Comparison of ENCODE assay signal across 1 cellular context in the genomic region with DNA sequence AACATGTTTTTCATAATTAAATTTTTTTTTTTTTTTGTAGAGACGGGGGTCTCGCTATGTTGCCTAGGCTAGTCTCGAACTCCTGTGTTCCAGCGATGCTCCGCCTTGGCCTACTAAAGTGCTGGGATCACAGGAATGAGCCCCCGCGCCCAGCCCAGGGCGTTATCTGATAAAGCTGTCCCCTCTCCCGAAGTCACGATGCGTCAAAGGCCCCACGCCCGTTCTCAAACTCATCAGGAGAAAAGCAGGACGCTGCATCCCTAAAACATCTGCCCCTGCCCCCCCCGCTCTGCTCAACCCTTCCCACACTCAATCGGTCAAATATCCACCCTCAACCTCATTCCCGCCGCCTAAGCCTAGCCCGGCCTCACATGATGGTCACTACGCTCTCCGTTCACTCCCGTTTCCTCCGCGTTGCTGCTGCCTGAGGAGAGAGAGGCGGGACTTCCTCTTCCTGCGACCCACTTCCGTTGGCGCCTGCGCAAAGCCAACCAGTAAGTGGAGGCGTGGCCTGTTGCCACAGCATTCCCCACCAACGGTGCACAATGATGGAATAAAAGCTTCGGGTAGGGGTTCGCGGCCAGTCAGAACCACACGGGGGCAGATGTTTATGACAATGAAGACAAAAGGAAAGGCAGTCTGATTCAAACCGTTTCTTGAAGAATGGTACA.
TF ChIP-seq lines count a peak whose summit lies in the region.

A gene (minus strand): TSS at position 438 of the 671 bp plus-strand sequence. CDS start 65 bp downstream, at position 373.

TF ChIP-seq in HepG2, 621 proteins besides CTCF, POLR2A, EP300 and RAD21 (continued from another document and continues in another):
- TF ChIP-seq, protein P1, sequence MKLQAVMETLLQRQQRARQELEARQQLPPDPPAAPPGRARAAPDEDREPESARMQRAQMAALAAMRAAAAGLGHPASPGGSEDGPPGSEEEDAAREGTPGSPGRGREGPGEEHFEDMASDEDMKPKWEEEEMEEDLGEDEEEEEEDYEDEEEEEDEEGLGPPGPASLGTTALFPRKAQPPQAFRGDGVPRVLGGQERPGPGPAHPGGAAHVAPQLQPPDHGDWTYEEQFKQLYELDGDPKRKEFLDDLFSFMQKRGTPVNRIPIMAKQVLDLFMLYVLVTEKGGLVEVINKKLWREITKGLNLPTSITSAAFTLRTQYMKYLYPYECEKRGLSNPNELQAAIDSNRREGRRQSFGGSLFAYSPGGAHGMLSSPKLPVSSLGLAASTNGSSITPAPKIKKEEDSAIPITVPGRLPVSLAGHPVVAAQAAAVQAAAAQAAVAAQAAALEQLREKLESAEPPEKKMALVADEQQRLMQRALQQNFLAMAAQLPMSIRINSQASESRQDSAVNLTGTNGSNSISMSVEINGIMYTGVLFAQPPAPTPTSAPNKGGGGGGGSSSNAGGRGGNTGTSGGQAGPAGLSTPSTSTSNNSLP (IDR thresholded peaks at IDR 0.05; ENCODE audit: low read depth, low read length) = no peak
- TF ChIP-seq SSRP1 (CRISPR knock-in tag; IDR thresholded peaks at IDR 0.05) (no peak), GABPA (IDR thresholded peaks at IDR 0.05; ENCODE audit: low read depth, low read length) (peak; percentile 89), GABPA (CRISPR knock-in tag; IDR thresholded peaks at IDR 0.05; ENCODE audit: low read depth) (peak; percentile 97), NRL (CRISPR knock-in tag; IDR thresholded peaks at IDR 0.05; ENCODE audit: borderline replicate concordance) (no peak), ZFYVE20 (CRISPR knock-in tag; IDR thresholded peaks at IDR 0.05; ENCODE audit: borderline replicate concordance, low read depth) (no peak), FOXK1 (CRISPR knock-in tag; IDR thresholded peaks at IDR 0.05; ENCODE audit: borderline replicate concordance, low read depth) (peak; percentile 77; the same call in 1 of the 2 replicates), ZNF766 (CRISPR knock-in tag; IDR thresholded peaks at IDR 0.05; ENCODE audit: borderline replicate concordance) (no peak), WIZ (CRISPR knock-in tag; IDR thresholded peaks at IDR 0.05) (no peak), ZFP90 (CRISPR knock-in tag; IDR thresholded peaks at IDR 0.05; ENCODE audit: borderline replicate concordance) (no peak), MEIS1 (CRISPR knock-in tag; IDR thresholded peaks at IDR 0.05; ENCODE audit: borderline replicate concordance) (no peak), PHF5A (CRISPR knock-in tag; IDR thresholded peaks at IDR 0.05; ENCODE audit: low read depth, unreplicated experiment) (no peak), PHF8 (CRISPR knock-in tag; IDR thresholded peaks at IDR 0.05) (peak; percentile 84), FLYWCH1 (CRISPR knock-in tag; IDR thresholded peaks at IDR 0.05) (no peak), ZNF430 (CRISPR knock-in tag; IDR thresholded peaks at IDR 0.05) (no peak; the same call in 1 of the 2 replicates), SRY (CRISPR knock-in tag; IDR thresholded peaks at IDR 0.05) (0 out of 2 replicates have a peak, but pooled peaks have one; percentile 49), NCOR1 (IDR thresholded peaks at IDR 0.05; ENCODE audit: borderline replicate concordance, low read length) (no peak), HNRNPLL (IDR thresholded peaks at IDR 0.05; ENCODE audit: low read depth, low read length, poor library complexity, severe bottlenecking) (no peak), PPARG (CRISPR knock-in tag; conservative IDR thresholded peaks at IDR 0.05) (no peak), ZNF44 (CRISPR knock-in tag; IDR thresholded peaks at IDR 0.05) (no peak), MYNN (CRISPR knock-in tag; IDR thresholded peaks at IDR 0.05; ENCODE audit: low read depth) (peak; percentile 80; the same call in 1 of the 2 replicates), KDM6A (CRISPR knock-in tag; IDR thresholded peaks at IDR 0.05; ENCODE audit: low read depth) (no peak), SCMH1 (CRISPR knock-in tag; IDR thresholded peaks at IDR 0.05; ENCODE audit: borderline replicate concordance) (no peak), ZNF296 (CRISPR knock-in tag; conservative IDR thresholded peaks at IDR 0.05) (no peak), YEATS2 (CRISPR knock-in tag; IDR thresholded peaks at IDR 0.05; ENCODE audit: borderline replicate concordance) (peak; percentile 81), ZFP37 (CRISPR knock-in tag; IDR thresholded peaks at IDR 0.05; ENCODE audit: borderline replicate concordance) (no peak), ZFP62 (CRISPR knock-in tag; IDR thresholded peaks at IDR 0.05) (no peak), ZNF607 (CRISPR knock-in tag; IDR thresholded peaks at IDR 0.05; ENCODE audit: borderline replicate concordance) (peak; percentile 14; the same call in 1 of the 2 replicates), ELF1 (CRISPR knock-in tag; IDR thresholded peaks at IDR 0.05) (peak; percentile 61; the same call in 1 of the 2 replicates), ZBTB21 (CRISPR knock-in tag; IDR thresholded peaks at IDR 0.05) (no peak), ZFP36L2 (CRISPR knock-in tag; IDR thresholded peaks at IDR 0.05) (no peak), ZNF605 (CRISPR knock-in tag; IDR thresholded peaks at IDR 0.05) (0 out of 2 replicates have a peak, but pooled peaks have one; percentile 2), ZNF292 (CRISPR knock-in tag; IDR thresholded peaks at IDR 0.05; ENCODE audit: borderline replicate concordance, low read depth) (no peak), ZNF3 (CRISPR knock-in tag; IDR thresholded peaks at IDR 0.05) (no peak), ZSCAN22 (CRISPR knock-in tag; IDR thresholded peaks at IDR 0.05) (no peak)
- TF ChIP-seq, protein P2, sequence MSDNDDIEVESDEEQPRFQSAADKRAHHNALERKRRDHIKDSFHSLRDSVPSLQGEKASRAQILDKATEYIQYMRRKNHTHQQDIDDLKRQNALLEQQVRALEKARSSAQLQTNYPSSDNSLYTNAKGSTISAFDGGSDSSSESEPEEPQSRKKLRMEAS (IDR thresholded peaks at IDR 0.05) = peak; percentile 88
- TF ChIP-seq, protein P3, sequence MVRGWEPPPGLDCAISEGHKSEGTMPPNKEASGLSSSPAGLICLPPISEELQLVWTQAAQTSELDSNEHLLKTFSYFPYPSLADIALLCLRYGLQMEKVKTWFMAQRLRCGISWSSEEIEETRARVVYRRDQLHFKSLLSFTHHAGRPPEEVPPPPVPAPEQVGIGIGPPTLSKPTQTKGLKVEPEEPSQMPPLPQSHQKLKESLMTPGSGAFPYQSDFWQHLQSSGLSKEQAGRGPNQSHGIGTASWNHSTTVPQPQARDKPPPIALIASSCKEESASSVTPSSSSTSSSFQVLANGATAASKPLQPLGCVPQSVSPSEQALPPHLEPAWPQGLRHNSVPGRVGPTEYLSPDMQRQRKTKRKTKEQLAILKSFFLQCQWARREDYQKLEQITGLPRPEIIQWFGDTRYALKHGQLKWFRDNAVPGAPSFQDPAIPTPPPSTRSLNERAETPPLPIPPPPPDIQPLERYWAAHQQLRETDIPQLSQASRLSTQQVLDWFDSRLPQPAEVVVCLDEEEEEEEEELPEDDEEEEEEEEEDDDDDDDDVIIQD (CRISPR knock-in tag; IDR thresholded peaks at IDR 0.05; ENCODE audit: low read depth) = no peak
- TF ChIP-seq, protein P4, sequence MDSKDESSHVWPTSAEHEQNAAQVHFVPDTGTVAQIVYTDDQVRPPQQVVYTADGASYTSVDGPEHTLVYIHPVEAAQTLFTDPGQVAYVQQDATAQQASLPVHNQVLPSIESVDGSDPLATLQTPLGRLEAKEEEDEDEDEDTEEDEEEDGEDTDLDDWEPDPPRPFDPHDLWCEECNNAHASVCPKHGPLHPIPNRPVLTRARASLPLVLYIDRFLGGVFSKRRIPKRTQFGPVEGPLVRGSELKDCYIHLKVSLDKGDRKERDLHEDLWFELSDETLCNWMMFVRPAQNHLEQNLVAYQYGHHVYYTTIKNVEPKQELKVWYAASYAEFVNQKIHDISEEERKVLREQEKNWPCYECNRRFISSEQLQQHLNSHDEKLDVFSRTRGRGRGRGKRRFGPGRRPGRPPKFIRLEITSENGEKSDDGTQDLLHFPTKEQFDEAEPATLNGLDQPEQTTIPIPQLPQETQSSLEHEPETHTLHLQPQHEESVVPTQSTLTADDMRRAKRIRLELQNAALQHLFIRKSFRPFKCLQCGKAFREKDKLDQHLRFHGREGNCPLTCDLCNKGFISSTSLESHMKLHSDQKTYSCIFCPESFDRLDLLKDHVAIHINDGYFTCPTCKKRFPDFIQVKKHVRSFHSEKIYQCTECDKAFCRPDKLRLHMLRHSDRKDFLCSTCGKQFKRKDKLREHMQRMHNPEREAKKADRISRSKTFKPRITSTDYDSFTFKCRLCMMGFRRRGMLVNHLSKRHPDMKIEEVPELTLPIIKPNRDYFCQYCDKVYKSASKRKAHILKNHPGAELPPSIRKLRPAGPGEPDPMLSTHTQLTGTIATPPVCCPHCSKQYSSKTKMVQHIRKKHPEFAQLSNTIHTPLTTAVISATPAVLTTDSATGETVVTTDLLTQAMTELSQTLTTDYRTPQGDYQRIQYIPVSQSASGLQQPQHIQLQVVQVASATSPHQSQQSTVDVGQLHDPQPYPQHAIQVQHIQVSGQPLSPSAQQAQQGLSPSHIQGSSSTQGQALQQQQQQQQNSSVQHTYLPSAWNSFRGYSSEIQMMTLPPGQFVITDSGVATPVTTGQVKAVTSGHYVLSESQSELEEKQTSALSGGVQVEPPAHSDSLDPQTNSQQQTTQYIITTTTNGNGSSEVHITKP (CRISPR knock-in tag; IDR thresholded peaks at IDR 0.05; ENCODE audit: low read depth) = no peak
- TF ChIP-seq, protein P5, sequence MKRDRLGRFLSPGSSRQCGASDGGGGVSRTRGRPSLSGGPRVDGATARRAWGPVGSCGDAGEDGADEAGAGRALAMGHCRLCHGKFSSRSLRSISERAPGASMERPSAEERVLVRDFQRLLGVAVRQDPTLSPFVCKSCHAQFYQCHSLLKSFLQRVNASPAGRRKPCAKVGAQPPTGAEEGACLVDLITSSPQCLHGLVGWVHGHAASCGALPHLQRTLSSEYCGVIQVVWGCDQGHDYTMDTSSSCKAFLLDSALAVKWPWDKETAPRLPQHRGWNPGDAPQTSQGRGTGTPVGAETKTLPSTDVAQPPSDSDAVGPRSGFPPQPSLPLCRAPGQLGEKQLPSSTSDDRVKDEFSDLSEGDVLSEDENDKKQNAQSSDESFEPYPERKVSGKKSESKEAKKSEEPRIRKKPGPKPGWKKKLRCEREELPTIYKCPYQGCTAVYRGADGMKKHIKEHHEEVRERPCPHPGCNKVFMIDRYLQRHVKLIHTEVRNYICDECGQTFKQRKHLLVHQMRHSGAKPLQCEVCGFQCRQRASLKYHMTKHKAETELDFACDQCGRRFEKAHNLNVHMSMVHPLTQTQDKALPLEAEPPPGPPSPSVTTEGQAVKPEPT (CRISPR knock-in tag; IDR thresholded peaks at IDR 0.05; ENCODE audit: low read depth) = peak; percentile 23; the same call in 1 of the 2 replicates
- TF ChIP-seq, protein P6, sequence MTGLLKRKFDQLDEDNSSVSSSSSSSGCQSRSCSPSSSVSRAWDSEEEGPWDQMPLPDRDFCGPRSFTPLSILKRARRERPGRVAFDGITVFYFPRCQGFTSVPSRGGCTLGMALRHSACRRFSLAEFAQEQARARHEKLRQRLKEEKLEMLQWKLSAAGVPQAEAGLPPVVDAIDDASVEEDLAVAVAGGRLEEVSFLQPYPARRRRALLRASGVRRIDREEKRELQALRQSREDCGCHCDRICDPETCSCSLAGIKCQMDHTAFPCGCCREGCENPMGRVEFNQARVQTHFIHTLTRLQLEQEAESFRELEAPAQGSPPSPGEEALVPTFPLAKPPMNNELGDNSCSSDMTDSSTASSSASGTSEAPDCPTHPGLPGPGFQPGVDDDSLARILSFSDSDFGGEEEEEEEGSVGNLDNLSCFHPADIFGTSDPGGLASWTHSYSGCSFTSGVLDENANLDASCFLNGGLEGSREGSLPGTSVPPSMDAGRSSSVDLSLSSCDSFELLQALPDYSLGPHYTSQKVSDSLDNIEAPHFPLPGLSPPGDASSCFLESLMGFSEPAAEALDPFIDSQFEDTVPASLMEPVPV (CRISPR knock-in tag; IDR thresholded peaks at IDR 0.05) = 0 out of 2 replicates have a peak, but pooled peaks have one; percentile 87
- TF ChIP-seq, protein P7, sequence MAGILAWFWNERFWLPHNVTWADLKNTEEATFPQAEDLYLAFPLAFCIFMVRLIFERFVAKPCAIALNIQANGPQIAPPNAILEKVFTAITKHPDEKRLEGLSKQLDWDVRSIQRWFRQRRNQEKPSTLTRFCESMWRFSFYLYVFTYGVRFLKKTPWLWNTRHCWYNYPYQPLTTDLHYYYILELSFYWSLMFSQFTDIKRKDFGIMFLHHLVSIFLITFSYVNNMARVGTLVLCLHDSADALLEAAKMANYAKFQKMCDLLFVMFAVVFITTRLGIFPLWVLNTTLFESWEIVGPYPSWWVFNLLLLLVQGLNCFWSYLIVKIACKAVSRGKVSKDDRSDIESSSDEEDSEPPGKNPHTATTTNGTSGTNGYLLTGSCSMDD (CRISPR knock-in tag; IDR thresholded peaks at IDR 0.05) = no peak
- TF ChIP-seq, protein P8, sequence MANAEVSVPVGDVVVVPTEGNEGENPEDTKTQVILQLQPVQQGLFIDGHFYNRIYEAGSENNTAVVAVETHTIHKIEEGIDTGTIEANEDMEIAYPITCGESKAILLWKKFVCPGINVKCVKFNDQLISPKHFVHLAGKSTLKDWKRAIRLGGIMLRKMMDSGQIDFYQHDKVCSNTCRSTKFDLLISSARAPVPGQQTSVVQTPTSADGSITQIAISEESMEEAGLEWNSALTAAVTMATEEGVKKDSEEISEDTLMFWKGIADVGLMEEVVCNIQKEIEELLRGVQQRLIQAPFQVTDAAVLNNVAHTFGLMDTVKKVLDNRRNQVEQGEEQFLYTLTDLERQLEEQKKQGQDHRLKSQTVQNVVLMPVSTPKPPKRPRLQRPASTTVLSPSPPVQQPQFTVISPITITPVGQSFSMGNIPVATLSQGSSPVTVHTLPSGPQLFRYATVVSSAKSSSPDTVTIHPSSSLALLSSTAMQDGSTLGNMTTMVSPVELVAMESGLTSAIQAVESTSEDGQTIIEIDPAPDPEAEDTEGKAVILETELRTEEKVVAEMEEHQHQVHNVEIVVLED (CRISPR knock-in tag; IDR thresholded peaks at IDR 0.05; ENCODE audit: borderline replicate concordance) = no peak
- TF ChIP-seq, protein P9, sequence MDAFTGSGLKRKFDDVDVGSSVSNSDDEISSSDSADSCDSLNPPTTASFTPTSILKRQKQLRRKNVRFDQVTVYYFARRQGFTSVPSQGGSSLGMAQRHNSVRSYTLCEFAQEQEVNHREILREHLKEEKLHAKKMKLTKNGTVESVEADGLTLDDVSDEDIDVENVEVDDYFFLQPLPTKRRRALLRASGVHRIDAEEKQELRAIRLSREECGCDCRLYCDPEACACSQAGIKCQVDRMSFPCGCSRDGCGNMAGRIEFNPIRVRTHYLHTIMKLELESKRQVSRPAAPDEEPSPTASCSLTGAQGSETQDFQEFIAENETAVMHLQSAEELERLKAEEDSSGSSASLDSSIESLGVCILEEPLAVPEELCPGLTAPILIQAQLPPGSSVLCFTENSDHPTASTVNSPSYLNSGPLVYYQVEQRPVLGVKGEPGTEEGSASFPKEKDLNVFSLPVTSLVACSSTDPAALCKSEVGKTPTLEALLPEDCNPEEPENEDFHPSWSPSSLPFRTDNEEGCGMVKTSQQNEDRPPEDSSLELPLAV (CRISPR knock-in tag; conservative IDR thresholded peaks at IDR 0.05; ENCODE audit: low read depth) = no peak
